In the genomic region with DNA sequence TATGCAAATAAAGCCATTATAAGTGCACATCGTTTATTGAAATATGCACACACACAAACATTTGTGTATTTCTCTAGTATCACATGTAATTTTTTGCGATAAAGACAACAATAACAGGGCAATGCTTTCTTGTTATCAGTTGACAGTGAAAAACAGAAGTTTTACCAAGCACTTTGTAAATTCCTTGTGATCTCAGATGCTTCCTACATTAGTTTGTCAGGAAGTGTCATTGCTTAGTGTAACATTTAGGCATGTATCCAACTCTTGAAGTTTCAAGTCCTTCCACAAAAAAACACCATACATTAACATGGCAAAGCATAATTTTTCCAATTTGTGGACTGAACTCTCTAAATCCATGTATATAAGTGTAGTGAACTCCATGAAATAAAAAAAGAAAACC, we compare ENCODE assay signal across 18 cellular contexts.
"Had no signal": no experiment of that assay in that cellular context is flagged by ENCODE, and none has a peak within 500 bp of the region (broad histone marks: within the 10 kb centered on the region; RNA-seq: fewer than 3 reads in every experiment).

No MANE protein-coding gene starts in this region.

- H3K4me3 ChIP-seq: heart left ventricle, left ventricle myocardium inferior, testis had no signal

- H3K4me1 ChIP-seq: foreskin keratinocyte, left ventricle myocardium inferior, testis had no signal

- H3K27me3 ChIP-seq: foreskin keratinocyte, heart left ventricle, testis had no signal

- H3K36me3 Mint-ChIP-seq: memory B cell, T-cell had no signal

- H3K36me3 ChIP-seq: left ventricle myocardium inferior had no signal

- H3K27ac ChIP-seq: foreskin keratinocyte, heart left ventricle, left ventricle myocardium inferior, testis had no signal

- H3K9me3 Mint-ChIP-seq: activated CD8-positive, alpha-beta T cell treated with anti-CD3 and anti-CD28 coated beads for 36 hours; activated naive CD8-positive, alpha-beta T cell treated with anti-CD3 and anti-CD28 coated beads, Interleukin-2, amount 50 U/mL, for 24 hours; effector memory CD8-positive, alpha-beta T cell; memory B cell; nephron progenitor cell; stimulated activated naive CD8-positive, alpha-beta T cell treated with anti-CD3 and anti-CD28 coated beads, Interleukin-15, Interleukin-2, amounts not matched to agents 100 ng/mL and 50 ng/mL, for 24 hours; T-cell had no signal

- H3K9me3 ChIP-seq: heart left ventricle, left ventricle myocardium inferior, testis had no signal

- ATAC-seq: activated CD8-positive, alpha-beta T cell treated with anti-CD3 and anti-CD28 coated beads for 36 hours; activated naive CD8-positive, alpha-beta T cell treated with anti-CD3 and anti-CD28 coated beads, Interleukin-2, amount 50 U/mL, for 24 hours; effector memory CD8-positive, alpha-beta T cell; foreskin keratinocyte; heart left ventricle; T-cell had no signal

- DNase-seq: activated CD4-positive, alpha-beta T cell treated with anti-CD3 and anti-CD28 coated beads for 4 hours; activated CD8-positive, alpha-beta memory T cell treated with anti-CD3 and anti-CD28 coated beads, Interleukin-2, amount 50 U/mL, for 48 hours; activated CD8-positive, alpha-beta T cell treated with anti-CD3 and anti-CD28 coated beads for 36 hours; activated naive CD8-positive, alpha-beta T cell treated with anti-CD3 and anti-CD28 coated beads, Interleukin-2, amount 50 U/mL, for 24 hours; caudate nucleus; cortex of kidney; effector memory CD8-positive, alpha-beta T cell; foreskin keratinocyte; heart left ventricle; islet precursor cell; left ventricle myocardium inferior; nephron progenitor cell; stimulated activated CD4-positive, alpha-beta T cell treated with anti-CD3 and anti-CD28 coated beads, Interleukin-15, amount 100 ng/mL, for 24 hours; stimulated activated CD4-positive, alpha-beta T cell treated with anti-CD3 and anti-CD28 coated beads, Interleukin-4, amount 100 ng/mL, for 24 hours; T-cell; testis had no signal

- H3K27ac Mint-ChIP-seq: activated CD8-positive, alpha-beta T cell treated with anti-CD3 and anti-CD28 coated beads for 36 hours; activated naive CD8-positive, alpha-beta T cell treated with anti-CD3 and anti-CD28 coated beads, Interleukin-2, amount 50 U/mL, for 24 hours; effector memory CD8-positive, alpha-beta T cell; memory B cell; nephron progenitor cell; stimulated activated naive CD8-positive, alpha-beta T cell treated with anti-CD3 and anti-CD28 coated beads, Interleukin-15, Interleukin-2, amounts not matched to agents 100 ng/mL and 50 ng/mL, for 24 hours; T-cell had no signal

- H3K4me1 Mint-ChIP-seq: memory B cell, nephron progenitor cell, T-cell had no signal

- H3K4me3 Mint-ChIP-seq: activated CD8-positive, alpha-beta T cell treated with anti-CD3 and anti-CD28 coated beads for 36 hours; activated naive CD8-positive, alpha-beta T cell treated with anti-CD3 and anti-CD28 coated beads, Interleukin-2, amount 50 U/mL, for 24 hours; effector memory CD8-positive, alpha-beta T cell; memory B cell; nephron progenitor cell; stimulated activated naive CD8-positive, alpha-beta T cell treated with anti-CD3 and anti-CD28 coated beads, Interleukin-15, Interleukin-2, amounts not matched to agents 100 ng/mL and 50 ng/mL, for 24 hours; T-cell had no signal
